In the genomic region with DNA sequence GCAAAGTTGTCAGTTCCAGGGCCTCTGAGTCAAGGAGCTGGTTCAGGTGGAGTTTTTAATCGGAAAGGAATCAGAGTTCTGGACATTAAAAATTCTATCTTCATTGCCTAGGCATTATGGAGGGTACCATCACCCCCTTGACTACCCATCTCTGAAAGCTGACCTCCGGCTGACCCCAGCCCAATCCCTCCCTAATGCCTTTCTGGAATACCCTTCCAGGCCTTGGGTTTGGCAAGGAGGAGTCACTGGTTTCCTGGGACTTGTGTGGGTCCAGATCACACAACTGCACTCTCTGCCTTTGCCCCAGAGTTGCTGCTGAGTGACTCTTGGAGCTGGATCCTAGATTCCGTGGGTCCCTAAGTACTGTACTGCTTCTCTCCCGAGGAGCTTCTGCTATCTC, we compare ENCODE assay signal across 1 cellular context.
A peak's percentile ranks its signal among the peaks of the same experiment; 100 is the strongest.
TF ChIP-seq lines count a peak whose summit lies in the region.

No MANE protein-coding gene starts in this region.

TF ChIP-seq in HepG2, 621 proteins besides CTCF, POLR2A, EP300 and RAD21:
- no peak for TF ChIP-seq SNAPC2 (CRISPR knock-in tag; IDR thresholded peaks at IDR 0.05)
- TF ChIP-seq MXD4 (CRISPR knock-in tag; IDR thresholded peaks at IDR 0.05): no peak
- TF ChIP-seq ZNF7 (CRISPR knock-in tag; IDR thresholded peaks at IDR 0.05): no peak
- TF ChIP-seq, protein P1, sequence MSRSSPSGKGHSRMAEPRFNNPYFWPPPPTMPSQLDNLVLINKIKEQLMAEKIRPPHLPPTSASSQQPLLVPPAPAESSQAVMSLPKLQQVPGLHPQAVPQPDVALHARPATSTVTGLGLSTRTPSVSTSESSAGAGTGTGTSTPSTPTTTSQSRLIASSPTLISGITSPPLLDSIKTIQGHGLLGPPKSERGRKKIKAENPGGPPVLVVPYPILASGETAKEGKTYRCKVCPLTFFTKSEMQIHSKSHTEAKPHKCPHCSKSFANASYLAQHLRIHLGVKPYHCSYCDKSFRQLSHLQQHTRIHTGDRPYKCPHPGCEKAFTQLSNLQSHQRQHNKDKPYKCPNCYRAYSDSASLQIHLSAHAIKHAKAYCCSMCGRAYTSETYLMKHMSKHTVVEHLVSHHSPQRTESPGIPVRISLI (CRISPR knock-in tag; IDR thresholded peaks at IDR 0.05; ENCODE audit: borderline replicate concordance): no peak
- no peak for TF ChIP-seq KLF12 (CRISPR knock-in tag; IDR thresholded peaks at IDR 0.05; ENCODE audit: borderline replicate concordance)
- TF ChIP-seq HMG20A (CRISPR knock-in tag; IDR thresholded peaks at IDR 0.05; ENCODE audit: borderline replicate concordance): no peak
- TF ChIP-seq, protein P2, sequence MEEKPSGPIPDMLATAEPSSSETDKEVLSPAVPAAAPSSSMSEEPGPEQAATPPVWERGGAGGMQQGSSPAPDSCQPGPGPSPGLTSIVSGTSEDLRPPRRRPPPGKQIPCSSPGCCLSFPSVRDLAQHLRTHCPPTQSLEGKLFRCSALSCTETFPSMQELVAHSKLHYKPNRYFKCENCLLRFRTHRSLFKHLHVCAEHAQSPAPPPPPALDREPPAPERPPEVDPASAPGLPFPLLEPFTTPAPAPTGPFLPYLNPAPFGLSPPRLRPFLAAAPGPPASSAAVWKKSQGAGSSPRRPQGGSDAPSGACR (CRISPR knock-in tag; IDR thresholded peaks at IDR 0.05): no peak
- TF ChIP-seq, protein P3, sequence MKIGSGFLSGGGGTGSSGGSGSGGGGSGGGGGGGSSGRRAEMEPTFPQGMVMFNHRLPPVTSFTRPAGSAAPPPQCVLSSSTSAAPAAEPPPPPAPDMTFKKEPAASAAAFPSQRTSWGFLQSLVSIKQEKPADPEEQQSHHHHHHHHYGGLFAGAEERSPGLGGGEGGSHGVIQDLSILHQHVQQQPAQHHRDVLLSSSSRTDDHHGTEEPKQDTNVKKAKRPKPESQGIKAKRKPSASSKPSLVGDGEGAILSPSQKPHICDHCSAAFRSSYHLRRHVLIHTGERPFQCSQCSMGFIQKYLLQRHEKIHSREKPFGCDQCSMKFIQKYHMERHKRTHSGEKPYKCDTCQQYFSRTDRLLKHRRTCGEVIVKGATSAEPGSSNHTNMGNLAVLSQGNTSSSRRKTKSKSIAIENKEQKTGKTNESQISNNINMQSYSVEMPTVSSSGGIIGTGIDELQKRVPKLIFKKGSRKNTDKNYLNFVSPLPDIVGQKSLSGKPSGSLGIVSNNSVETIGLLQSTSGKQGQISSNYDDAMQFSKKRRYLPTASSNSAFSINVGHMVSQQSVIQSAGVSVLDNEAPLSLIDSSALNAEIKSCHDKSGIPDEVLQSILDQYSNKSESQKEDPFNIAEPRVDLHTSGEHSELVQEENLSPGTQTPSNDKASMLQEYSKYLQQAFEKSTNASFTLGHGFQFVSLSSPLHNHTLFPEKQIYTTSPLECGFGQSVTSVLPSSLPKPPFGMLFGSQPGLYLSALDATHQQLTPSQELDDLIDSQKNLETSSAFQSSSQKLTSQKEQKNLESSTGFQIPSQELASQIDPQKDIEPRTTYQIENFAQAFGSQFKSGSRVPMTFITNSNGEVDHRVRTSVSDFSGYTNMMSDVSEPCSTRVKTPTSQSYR (CRISPR knock-in tag; IDR thresholded peaks at IDR 0.05; ENCODE audit: borderline replicate concordance): no peak
- 0 out of 2 replicates have a peak, but pooled peaks have one; percentile 13 for TF ChIP-seq ARNTL (CRISPR knock-in tag; IDR thresholded peaks at IDR 0.05)
- TF ChIP-seq, protein P4, sequence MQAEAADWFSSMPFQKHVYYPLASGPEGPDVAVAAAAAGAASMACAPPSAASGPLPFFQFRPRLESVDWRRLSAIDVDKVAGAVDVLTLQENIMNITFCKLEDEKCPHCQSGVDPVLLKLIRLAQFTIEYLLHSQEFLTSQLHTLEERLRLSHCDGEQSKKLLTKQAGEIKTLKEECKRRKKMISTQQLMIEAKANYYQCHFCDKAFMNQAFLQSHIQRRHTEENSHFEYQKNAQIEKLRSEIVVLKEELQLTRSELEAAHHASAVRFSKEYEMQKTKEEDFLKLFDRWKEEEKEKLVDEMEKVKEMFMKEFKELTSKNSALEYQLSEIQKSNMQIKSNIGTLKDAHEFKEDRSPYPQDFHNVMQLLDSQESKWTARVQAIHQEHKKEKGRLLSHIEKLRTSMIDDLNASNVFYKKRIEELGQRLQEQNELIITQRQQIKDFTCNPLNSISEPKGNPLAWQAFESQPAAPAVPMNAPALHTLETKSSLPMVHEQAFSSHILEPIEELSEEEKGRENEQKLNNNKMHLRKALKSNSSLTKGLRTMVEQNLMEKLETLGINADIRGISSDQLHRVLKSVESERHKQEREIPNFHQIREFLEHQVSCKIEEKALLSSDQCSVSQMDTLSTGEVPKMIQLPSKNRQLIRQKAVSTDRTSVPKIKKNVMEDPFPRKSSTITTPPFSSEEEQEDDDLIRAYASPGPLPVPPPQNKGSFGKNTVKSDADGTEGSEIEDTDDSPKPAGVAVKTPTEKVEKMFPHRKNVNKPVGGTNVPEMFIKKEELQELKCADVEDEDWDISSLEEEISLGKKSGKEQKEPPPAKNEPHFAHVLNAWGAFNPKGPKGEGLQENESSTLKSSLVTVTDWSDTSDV (CRISPR knock-in tag; IDR thresholded peaks at IDR 0.05): no peak
- 0 out of 2 replicates have a peak, but pooled peaks have one; percentile 6 for TF ChIP-seq HOXD1 (CRISPR knock-in tag; IDR thresholded peaks at IDR 0.05)
